19 cellular contexts compared by ENCODE assay signal in genomic region chr10:80542053-80542452, GRCh38. TPM values are rescaled to one million over a fixed set of nuclear protein-coding genes. Genes with fewer than 3 reads are reported as not detected.
DNase-seq lines count a peak whose midpoint lies in the region; ATAC-seq and TF ChIP-seq lines count a peak whose summit lies in the region.
"Had no signal": no experiment of that assay in that cellular context is flagged by ENCODE, and none has a peak within 500 bp of the region (broad histone marks: within the 10 kb centered on the region; RNA-seq: fewer than 3 reads in every experiment).

No MANE protein-coding gene starts in this region.

- POLR2A ChIA-PET in SK-N-SH (lab: Yijun Ruan, JAX): no interaction called here

- no peak for TF ChIP-seq RAD21 in SK-N-SH (IDR thresholded peaks at IDR 0.05; ENCODE audit: low read length)

- H3K27me3 Mint-ChIP-seq in IgD-negative memory B cell: no peaks in the 10 kb centered on the region
- H3K27me3 Mint-ChIP-seq: CD4-positive, alpha-beta T cell had no signal

- H2AFZ ChIP-seq in SK-N-SH (ENCODE audit: low read depth): no peak overlapping the region

- WGBS in SK-N-SH (ENCODE audit: low lambda C conversion rate): 42% methylated on average over 4 of the region's 4 CpGs

- CTCF ChIA-PET in SK-N-SH (lab: Yijun Ruan, JAX): interaction anchor here (0.7 to 1.5 kb wide), 2 partner anchors 34 to 37 kb away, joined by 3 to 7 read pairs; no protein-coding TSS in a partner anchor

- H3K4me1 Mint-ChIP-seq in IgD-negative memory B cell: peaks cover 21 to 29% (median 23%) of the 10 kb centered on the region in 3 donors

- H3K27me3 ChIP-seq in SK-N-SH (ENCODE audit: insufficient read depth): no peaks in the 10 kb centered on the region; the same call in 1 of the 2 replicates
- H3K27me3 ChIP-seq: adrenal gland had no signal

- no peak for TF ChIP-seq EP300 in SK-N-SH (IDR thresholded peaks at IDR 0.05; ENCODE audit: borderline replicate concordance in 1 of 2, low read depth in 1 of 2, low read length in 1 of 2)

- no peaks in the 10 kb centered on the region for H3K9me3 Mint-ChIP-seq in IgD-negative memory B cell
- H3K9me3 Mint-ChIP-seq: activated CD4-positive, alpha-beta T cell treated with anti-CD3 and anti-CD28 coated beads, Interleukin-2, amount 10 ng/mL, durations not matched to agents 7 days and 5 days; activated T-cell treated with anti-CD3 and anti-CD28 coated beads, Interleukin-2, amount 50 U/mL, for 72 hours; CD4-positive, alpha-beta T cell had no signal

- H3K79me2 ChIP-seq in SK-N-SH (ENCODE audit: insufficient read depth): no peaks in the 10 kb centered on the region

- no peaks in the 10 kb centered on the region for H3K36me3 ChIP-seq in SK-N-SH (replicated peaks in 1 of 2; ENCODE audit: control insufficient read depth in 1 of 2, insufficient read depth in 2 of 2, low read length in 1 of 2)
- H3K36me3 ChIP-seq: adrenal gland had no signal

- H3K4me2 ChIP-seq in SK-N-SH: no peak overlapping the region

- H3K4me1 ChIP-seq in SK-N-SH (ENCODE audit: control insufficient read depth in 1 of 2, insufficient read depth in 2 of 2, low read depth in 1 of 2, low read length in 1 of 2): peaks cover 0 to 20% of the 10 kb centered on the region in 2 experiments; a peak in 2 of 4 replicates
- H3K4me1 ChIP-seq: adrenal gland had no signal

- no peaks in the 10 kb centered on the region for H4K20me1 ChIP-seq in SK-N-SH (ENCODE audit: insufficient read depth)

- TF ChIP-seq CTCF in fibroblast of pulmonary artery (IDR thresholded peaks at IDR 0.05; ENCODE audit: low read length, missing control alignments): no peak
- no peak for TF ChIP-seq CTCF in SK-N-SH (IDR thresholded peaks at IDR 0.05)

- no peaks in the 10 kb centered on the region for H3K9me2 ChIP-seq in SK-N-SH

- peak overlapping the region in 1 of 4 donors; percentile 91 for H3K4me3 Mint-ChIP-seq in IgD-negative memory B cell
- H3K4me3 Mint-ChIP-seq: activated CD4-positive, alpha-beta T cell treated with anti-CD3 and anti-CD28 coated beads, Interleukin-2, amount 10 ng/mL, durations not matched to agents 7 days and 5 days; activated T-cell treated with anti-CD3 and anti-CD28 coated beads, Interleukin-2, amount 50 U/mL, for 72 hours; CD4-positive, alpha-beta T cell had no signal

- H3K27ac Mint-ChIP-seq in IgD-negative memory B cell: peak overlapping the region in 2 of 3 donors; percentile 33 to 91
- H3K27ac Mint-ChIP-seq: activated CD4-positive, alpha-beta T cell treated with anti-CD3 and anti-CD28 coated beads, Interleukin-2, amount 10 ng/mL, durations not matched to agents 7 days and 5 days; activated T-cell treated with anti-CD3 and anti-CD28 coated beads, Interleukin-2, amount 50 U/mL, for 72 hours; CD4-positive, alpha-beta T cell had no signal

- H3K9me3 ChIP-seq in SK-N-SH: no peaks in the 10 kb centered on the region
- H3K9me3 ChIP-seq: adrenal gland had no signal

- DNase-seq in EH (ENCODE audit: low read depth): peak; percentile 57
- DNase-seq in fibroblast of pulmonary artery (ENCODE audit: low read depth): peak; percentile 14
- peak; percentile 46 for DNase-seq in renal cortical epithelial cell (ENCODE audit: low read depth)
- DNase-seq in SK-N-SH: no peak
- DNase-seq in NCI-H1930 (lab: John Stamatoyannopoulos, UW): no peak
- no peak for DNase-seq in putamen (ENCODE audit: low spot score)
- DNase-seq: activated CD4-positive, alpha-beta T cell treated with anti-CD3 and anti-CD28 coated beads, Interleukin-2, amount 10 ng/mL, durations not matched to agents 7 days and 5 days; activated T-cell treated with anti-CD3 and anti-CD28 coated beads, Interleukin-2, amount 50 U/mL, for 72 hours; NCI-H187 treated with DMSO at 0.1 percent for 48 hours; NCI-H69; retina; stimulated activated CD4-positive, alpha-beta T cell treated with anti-CD3 and anti-CD28 coated beads, Interleukin-2, amount 100 ng/mL, for 48 hours had no signal

- no peak for ATAC-seq in HG03139 (IDR thresholded peaks at IDR 0.05; ENCODE audit: unreplicated experiment)
- ATAC-seq: activated T-cell treated with anti-CD3 and anti-CD28 coated beads, Interleukin-2, amount 50 U/mL, for 72 hours had no signal

- H3K27ac ChIP-seq in SK-N-SH (ENCODE audit: low read depth in 2 of 2, low read length in 1 of 2): no peak overlapping the region
- H3K27ac ChIP-seq: adrenal gland had no signal

- no peak overlapping the region for H3K9ac ChIP-seq in SK-N-SH

- H3K36me3 Mint-ChIP-seq in IgD-negative memory B cell: no peaks in the 10 kb centered on the region

- no peaks in the 10 kb centered on the region for H3F3A ChIP-seq in SK-N-SH (replicated peaks; ENCODE audit: insufficient read depth)

- H3K4me3 ChIP-seq in fibroblast of pulmonary artery (replicated peaks; ENCODE audit: low read depth, low read length) (no peak overlapping the region), SK-N-SH (ENCODE audit: low read depth in 2 of 2, low read length in 1 of 2) (no peak overlapping the region)
- H3K4me3 ChIP-seq: adrenal gland had no signal

TF ChIP-seq in SK-N-SH, 30 proteins besides CTCF, POLR2A, EP300 and RAD21:
- TF ChIP-seq NRF1 (IDR thresholded peaks at IDR 0.05; ENCODE audit: low read depth, low read length) (no peak), RXRA (IDR thresholded peaks at IDR 0.05; ENCODE audit: borderline replicate concordance, low read depth) (no peak), TCF12 (IDR thresholded peaks at IDR 0.05) (no peak), USF2 (IDR thresholded peaks at IDR 0.05; ENCODE audit: borderline replicate concordance, low read depth, low read length) (no peak), FOXJ3 (CRISPR knock-in tag; IDR thresholded peaks at IDR 0.05) (no peak), GATA2 (CRISPR knock-in tag; IDR thresholded peaks at IDR 0.05) (no peak), SIN3A (IDR thresholded peaks at IDR 0.05; ENCODE audit: borderline replicate concordance, low read depth, low read length) (no peak), GABPA (IDR thresholded peaks at IDR 0.05; ENCODE audit: low read depth) (no peak), ELF1 (IDR thresholded peaks at IDR 0.05) (no peak), FOXM1 (IDR thresholded peaks at IDR 0.05; ENCODE audit: low read depth) (no peak), IRF3 (IDR thresholded peaks at IDR 0.05; ENCODE audit: low read depth, low read length) (no peak), FOSL2 (IDR thresholded peaks at IDR 0.05; ENCODE audit: borderline replicate concordance, low read depth) (no peak), POLR2AphosphoS5 (IDR thresholded peaks at IDR 0.05; ENCODE audit: low read depth, low read length) (no peak), USF1 (IDR thresholded peaks at IDR 0.05; ENCODE audit: borderline replicate concordance, low read depth) (no peak), CHD2 (IDR thresholded peaks at IDR 0.05; ENCODE audit: low read length, partially characterized antibody) (no peak), EZH2phosphoT487 (IDR thresholded peaks at IDR 0.05; ENCODE audit: borderline replicate concordance, low read depth) (no peak)
- TF ChIP-seq, protein P1, sequence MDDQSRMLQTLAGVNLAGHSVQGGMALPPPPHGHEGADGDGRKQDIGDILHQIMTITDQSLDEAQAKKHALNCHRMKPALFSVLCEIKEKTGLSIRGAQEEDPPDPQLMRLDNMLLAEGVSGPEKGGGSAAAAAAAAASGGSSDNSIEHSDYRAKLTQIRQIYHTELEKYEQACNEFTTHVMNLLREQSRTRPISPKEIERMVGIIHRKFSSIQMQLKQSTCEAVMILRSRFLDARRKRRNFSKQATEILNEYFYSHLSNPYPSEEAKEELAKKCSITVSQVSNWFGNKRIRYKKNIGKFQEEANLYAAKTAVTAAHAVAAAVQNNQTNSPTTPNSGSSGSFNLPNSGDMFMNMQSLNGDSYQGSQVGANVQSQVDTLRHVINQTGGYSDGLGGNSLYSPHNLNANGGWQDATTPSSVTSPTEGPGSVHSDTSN (IDR thresholded peaks at IDR 0.05): no peak

RNA-seq across cellular contexts. Expression of gene SH2D4B, which starts 4.4 kb away (rescaled TPM):
- not detected for polyA plus RNA-seq in IgD-negative memory B cell
- under 0.01 TPM in 1 of 2 replicates, not detected in the other for total RNA-seq in renal cortical epithelial cell
- polyA plus RNA-seq in SK-N-SH (2012; rRNA removed): not detected in 2 replicates
- not detected in 2 replicates for polyA plus RNA-seq in SK-N-SH (2012; cell fraction: cytosol; rRNA removed)
- not detected in 2 replicates for polyA plus RNA-seq in SK-N-SH (2012; cell fraction: nucleus; rRNA removed)
- total RNA-seq: LHCN-M2, Right ventricle myocardium superior, ureter had no signal

Comparison
In these comparisons a context has a peak if more than half of its experiments do, and no peak if none do; other contexts are left out.
1. DNase-seq: peak in EH (single experiment), fibroblast of pulmonary artery (single experiment) and renal cortical epithelial cell (single experiment); none in SK-N-SH (single experiment), NCI-H1930 (0 of 2) and putamen (single experiment).